Comparison of ENCODE assay signal across 1 cellular context in genomic region chr11:12831471-12832202, GRCh38.
TF ChIP-seq lines count a peak whose summit lies in the region.

No MANE protein-coding gene starts in this region.

TF ChIP-seq in HepG2, 621 proteins besides CTCF, POLR2A, EP300 and RAD21:
- TF ChIP-seq HDAC1 (CRISPR knock-in tag; IDR thresholded peaks at IDR 0.05) (no peak), HNRNPH1 (optimal IDR thresholded peaks at IDR 0.05; ENCODE audit: low read depth, low read length) (no peak), GTF3A (CRISPR knock-in tag; conservative IDR thresholded peaks at IDR 0.05) (no peak), SMAD9 (CRISPR knock-in tag; IDR thresholded peaks at IDR 0.05) (no peak), MIER2 (CRISPR knock-in tag; IDR thresholded peaks at IDR 0.05) (no peak), ZNF766 (CRISPR knock-in tag; IDR thresholded peaks at IDR 0.05; ENCODE audit: borderline replicate concordance) (no peak), GABPA (IDR thresholded peaks at IDR 0.05; ENCODE audit: low read depth, low read length) (no peak), GABPA (CRISPR knock-in tag; IDR thresholded peaks at IDR 0.05; ENCODE audit: low read depth) (no peak), ZNF605 (CRISPR knock-in tag; IDR thresholded peaks at IDR 0.05) (no peak), IRF9 (CRISPR knock-in tag; IDR thresholded peaks at IDR 0.05; ENCODE audit: borderline replicate concordance) (no peak), NCOR1 (IDR thresholded peaks at IDR 0.05; ENCODE audit: borderline replicate concordance, low read length) (no peak), ZNF44 (CRISPR knock-in tag; IDR thresholded peaks at IDR 0.05) (no peak), NFKBIZ (CRISPR knock-in tag; IDR thresholded peaks at IDR 0.05) (no peak), ZNF143 (CRISPR knock-in tag; IDR thresholded peaks at IDR 0.05) (no peak), HDAC6 (IDR thresholded peaks at IDR 0.05; ENCODE audit: low read depth, low read length) (no peak), TOPORS (CRISPR knock-in tag; IDR thresholded peaks at IDR 0.05) (no peak), U2AF2 (IDR thresholded peaks at IDR 0.05; ENCODE audit: low read depth, low read length) (no peak), REST (IDR thresholded peaks at IDR 0.05; ENCODE audit: borderline replicate concordance in 1 of 2, low read depth in 1 of 2, low read length in 2 of 2) (no peak), BCL6 (CRISPR knock-in tag; IDR thresholded peaks at IDR 0.05) (no peak)
TF ChIP-seq in HepG2: peak in this region for 0.
